8 cellular contexts compared by ENCODE assay signal in the genomic region with DNA sequence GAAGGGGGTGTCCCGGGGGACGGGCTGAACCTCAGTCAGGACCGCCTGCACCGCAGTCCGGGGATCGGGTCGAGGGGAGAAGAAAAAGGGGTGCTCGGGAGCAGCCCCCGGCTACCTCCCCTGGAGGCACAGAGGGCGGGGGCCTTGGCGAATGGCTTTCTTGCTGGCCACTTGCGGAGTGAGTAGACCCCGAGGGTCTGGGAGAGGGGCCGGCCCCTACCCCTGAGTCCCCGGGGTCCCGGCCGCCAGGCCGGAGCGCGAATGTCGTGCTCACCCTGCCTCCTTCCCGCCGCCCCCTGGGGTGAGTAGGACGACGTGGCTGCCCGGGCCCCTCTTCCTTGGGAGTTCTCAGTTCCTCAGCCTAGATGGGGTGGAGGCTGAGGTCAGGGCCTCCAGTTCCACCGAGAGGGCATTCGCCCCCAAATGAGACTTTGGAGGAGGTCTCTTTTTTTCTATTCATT.
DNase-seq lines count a peak whose midpoint lies in the region; ATAC-seq and TF ChIP-seq lines count a peak whose summit lies in the region.

No MANE protein-coding gene starts in this region.

- peak; percentile 27 for ATAC-seq in GM18505 (IDR thresholded peaks at IDR 0.05; ENCODE audit: unreplicated experiment)
- ATAC-seq in HG03025 (IDR thresholded peaks at IDR 0.05; ENCODE audit: low FRiP score, unreplicated experiment) = peak; percentile 39

- DNase-seq in 8988T (peak; percentile 27), RPMI8226 (peak; percentile 71), MV-4-11 (lab: John Stamatoyannopoulos, UW) (no peak), iPS-NIHi7 (ENCODE audit: extremely low spot score) (no peak)

- peaks cover 4% of the 10 kb centered on the region for H3K27me3 Mint-ChIP-seq in nephron (ENCODE audit: low read depth)

- no peaks in the 10 kb centered on the region for H3K27me3 ChIP-seq in esophagus (ENCODE audit: control insufficient read depth in 1 of 2, insufficient read depth in 2 of 2, low read length in 2 of 2)

- H3K36me3 Mint-ChIP-seq in nephron (ENCODE audit: low read depth) = peaks cover 3% of the 10 kb centered on the region

- peak; percentile 73 for TF ChIP-seq POLR2A in GM18505 (IDR thresholded peaks at IDR 0.05; ENCODE audit: borderline replicate concordance, extremely low read depth, insufficient read depth, insufficient read length)

- peak overlapping the region; percentile 45 to 79 for H3K27ac ChIP-seq in esophagus (ENCODE audit: low read depth in 2 of 2, low read length in 1 of 2)

- 7 to 10% methylated on average over 26 to 28 of the region's 28 CpGs for WGBS in esophagus, 2 donors

- peak overlapping the region; percentile 65 to 89 (median 72) for H3K27ac Mint-ChIP-seq in nephron

- peaks cover 0 to 2% of the 10 kb centered on the region in 2 donors for H3K4me1 ChIP-seq in esophagus (ENCODE audit: control insufficient read depth in 2 of 2, insufficient read depth in 2 of 2, low read length in 1 of 2)

- peak overlapping the region; percentile 84 to 91 (median 84) for H3K4me3 Mint-ChIP-seq in nephron

- no peak for TF ChIP-seq CTCF in nephron (IDR thresholded peaks at IDR 0.05; ENCODE audit: unreplicated experiment in 3 of 3)

- peak overlapping the region; percentile 62 to 78 for H3K4me3 ChIP-seq in esophagus (ENCODE audit: low read depth in 1 of 2, low read length in 2 of 2)

- H3K36me3 ChIP-seq in esophagus (ENCODE audit: control insufficient read depth in 2 of 2, insufficient read depth in 2 of 2, low read length in 1 of 2) = no peaks in the 10 kb centered on the region

- H3K4me1 Mint-ChIP-seq in nephron = peaks cover 39% of the 10 kb centered on the region

- no peaks in the 10 kb centered on the region for H3K9me3 Mint-ChIP-seq in nephron

- H3K9me3 ChIP-seq in esophagus (ENCODE audit: control insufficient read depth in 2 of 2, insufficient read depth in 1 of 2, low read depth in 1 of 2, low read length in 1 of 2) = no peaks in the 10 kb centered on the region

Comparison
In these comparisons a context has a peak if more than half of its experiments do, and no peak if none do; other contexts are left out.
1. DNase-seq: peak in 8988T (single experiment) and RPMI8226 (single experiment); none in MV-4-11 (single experiment) and iPS-NIHi7 (single experiment).